In genomic region chr11:16902979-16903378, GRCh38 we compare ENCODE assay signal across 9 cellular contexts.
DNase-seq lines count a peak whose midpoint lies in the region; ATAC-seq, FAIRE-seq and TF ChIP-seq lines count a peak whose summit lies in the region.
"Had no signal": no experiment of that assay in that cellular context is flagged by ENCODE, and none has a peak within 500 bp of the region (broad histone marks: within the 10 kb centered on the region; RNA-seq: fewer than 3 reads in every experiment).

No MANE protein-coding gene starts in this region.

- H3K4me3 ChIP-seq in GM12878 (no peak overlapping the region; the same call in 1 of the 2 replicates), upper lobe of left lung (no peak overlapping the region)
- H3K4me3 ChIP-seq: cardiac muscle cell had no signal

- RAD21 ChIA-PET in GM12878 (lab: Charles Lee; ENCODE audit: unreplicated experiment): interaction anchor here (0.7 to 5.3 kb wide), 11 partner anchors 9 to 175 kb away, joined by 3 to 30 read pairs (median 4); partner anchors contain the start of gene RPS13

- H3K27ac ChIP-seq in GM12878 (ENCODE audit: control insufficient read depth, insufficient read depth) (peak overlapping the region; percentile 92), upper lobe of left lung (no peak overlapping the region)
- H3K27ac ChIP-seq: cardiac muscle cell had no signal

- no peaks in the 10 kb centered on the region for H3K79me2 ChIP-seq in GM12878 (ENCODE audit: control insufficient read depth, insufficient read depth, low read length)

- peak overlapping the region; percentile 56 for H3K4me2 ChIP-seq in GM12878 (ENCODE audit: control insufficient read depth, insufficient read depth)

- CTCF ChIA-PET in GM10248 (lab: Yijun Ruan, JAX) (interaction anchor here (0.8 to 5.2 kb wide), 9 partner anchors 8 to 117 kb away, joined by 5 to 22 read pairs (median 8); no protein-coding TSS in a partner anchor), GM12878 (lab: Yijun Ruan, JAX) (interaction anchor here (0.7 to 3.5 kb wide), 9 partner anchors 10 to 118 kb away, joined by 3 to 21 read pairs (median 5); no protein-coding TSS in a partner anchor)

- BruUV-seq in GM12878 (replicated peaks; lab: Mats Ljungman, UMichigan): no TSS peak

- TF ChIP-seq POLR2A in GM12878 (IDR thresholded peaks at IDR 0.05; ENCODE audit: low read depth, low read length) (no peak), erythroblast (IDR thresholded peaks at IDR 0.05; ENCODE audit: low read length) (no peak), upper lobe of left lung (IDR thresholded peaks at IDR 0.05) (no peak)

- peaks cover 31% of the 10 kb centered on the region for H3K4me1 ChIP-seq in GM12878 (ENCODE audit: control insufficient read depth, insufficient read depth, low read length)
- no peaks in the 10 kb centered on the region for H3K4me1 ChIP-seq in upper lobe of left lung

- SMC1A ChIA-PET in GM12878 (lab: Charles Lee; ENCODE audit: uncharacterized antibody, unreplicated experiment): interaction anchor here (1.0 to 5.8 kb wide), 11 partner anchors 8 to 82 kb away, joined by 3 to 82 read pairs (median 9); no protein-coding TSS in a partner anchor

- H3K27me3 ChIP-seq in GM12878 (replicated peaks in 1 of 2; ENCODE audit: control insufficient read depth in 2 of 2, insufficient read depth in 2 of 2, low read length in 1 of 2) (no peaks in the 10 kb centered on the region), upper lobe of left lung (no peaks in the 10 kb centered on the region)
- H3K27me3 ChIP-seq: cardiac muscle cell had no signal

- no peaks in the 10 kb centered on the region; the same call in 2 of the 3 replicates for H3K9me3 ChIP-seq in GM12878 (replicated peaks; ENCODE audit: control insufficient read depth, insufficient read depth, low read length)
- no peaks in the 10 kb centered on the region for H3K9me3 ChIP-seq in upper lobe of left lung

- H3K36me3 ChIP-seq in GM12878 (ENCODE audit: control insufficient read depth in 2 of 2, insufficient read depth in 2 of 2, low read length in 1 of 2) (no peaks in the 10 kb centered on the region), upper lobe of left lung (no peaks in the 10 kb centered on the region)
- H3K36me3 ChIP-seq: cardiac muscle cell had no signal

- POLR2A ChIA-PET in GM10248 (lab: Yijun Ruan, JAX): interaction anchor here (0.9 kb wide), 1 partner anchor 20 kb away, joined by 3 read pairs; no protein-coding TSS in a partner anchor
- POLR2A ChIA-PET in GM12878 (lab: Charles Lee): interaction anchor here (1.0 to 2.2 kb wide), 4 partner anchors 8 to 117 kb away, joined by 3 to 21 read pairs (median 8); no protein-coding TSS in a partner anchor

- WGBS in GM12878 (ENCODE audit: insufficient coverage, insufficient replicate concordance, low lambda C conversion rate, missing lambda C conversion rate): 0% methylated on average over 2 of the region's 2 CpGs
- 49 to 55% methylated on average over 2 of the region's 2 CpGs for WGBS in upper lobe of left lung, 2 donors

- no peak for TF ChIP-seq EP300 in GM12878 (IDR thresholded peaks at IDR 0.05; ENCODE audit: borderline replicate concordance in 1 of 2, control insufficient read depth in 1 of 2, low read depth in 2 of 2, low read length in 2 of 2)
- no peak for TF ChIP-seq EP300 in upper lobe of left lung (IDR thresholded peaks at IDR 0.05)

- peak; percentile 78 for FAIRE-seq in GM12878 (lab: Jason Lieb, UNC)

- no peak for TF ChIP-seq RAD21 in GM12878 (IDR thresholded peaks at IDR 0.05; ENCODE audit: insufficient read depth, low read depth, low read length)

- ATAC-seq in GM19397 (IDR thresholded peaks at IDR 0.05; ENCODE audit: unreplicated experiment) (peak; percentile 53), HG03108 (IDR thresholded peaks at IDR 0.05; ENCODE audit: unreplicated experiment) (peak; percentile 72), GM12878 (peak; percentile 86), upper lobe of left lung (ENCODE audit: low FRiP score in 2 of 2) (no peak)

- intact Hi-C loops in GM12878 (cut with micrococcal nuclease; ENCODE audit: unreplicated experiment): no loop called here

- DNase-seq in GM10248 (ENCODE audit: extremely low spot score) (peak; percentile 37), GM12878 (ENCODE audit: low read depth, low spot score) (peak; percentile 65), NCI-H1694 treated with DMSO at 0.1 percent for 48 hours (lab: John Stamatoyannopoulos, UW) (no peak), erythroblast (lab: John Stamatoyannopoulos, UW) (no peak), upper lobe of left lung (no peak), SK-N-DZ (ENCODE audit: low spot score) (no peak)

- no peak for TF ChIP-seq CTCF in GM10248 (IDR thresholded peaks at IDR 0.05; ENCODE audit: control extremely low read depth, extremely low read depth, low read depth, missing control alignments)
- TF ChIP-seq CTCF in GM12878 (IDR thresholded peaks at IDR 0.05 in 2 of 3, conservative IDR thresholded peaks at IDR 0.05 in 1 of 3; ENCODE audit: control insufficient read depth in 2 of 3, extremely low read depth in 1 of 3, insufficient read depth in 1 of 3, low read depth in 3 of 3, low read length in 3 of 3): no peak
- TF ChIP-seq CTCF in upper lobe of left lung (IDR thresholded peaks at IDR 0.05): no peak

- H4K20me1 ChIP-seq in GM12878 (ENCODE audit: control insufficient read depth, insufficient read depth): no peaks in the 10 kb centered on the region

- in situ Hi-C loops in GM12878 (cut with MboI): no loop called here

- peak overlapping the region; percentile 58 for H3K9ac ChIP-seq in GM12878 (ENCODE audit: control insufficient read depth, insufficient read depth, low read length)

- peak overlapping the region; percentile 54 for H2AFZ ChIP-seq in GM12878 (ENCODE audit: control insufficient read depth, low read depth, low read length)

TF ChIP-seq in GM12878, 131 proteins besides CTCF, POLR2A, EP300 and RAD21:
- TF ChIP-seq EED (IDR thresholded peaks at IDR 0.05; ENCODE audit: low read depth): peak; percentile 74
- TF ChIP-seq BCL11A (IDR thresholded peaks at IDR 0.05; ENCODE audit: low read depth, low read length): peak; percentile 48; the same call in 1 of the 2 replicates
- TF ChIP-seq MEF2A (IDR thresholded peaks at IDR 0.05; ENCODE audit: insufficient read depth, low read depth, low read length): peak; percentile 83
- 0 out of 4 replicates have a peak, but pooled peaks have one; percentile 7 to 9 for TF ChIP-seq IKZF2 (IDR thresholded peaks at IDR 0.05)
- TF ChIP-seq NR2F1 (conservative IDR thresholded peaks at IDR 0.05): peak; percentile 20; the same call in 1 of the 2 replicates
- TF ChIP-seq TCF7 (IDR thresholded peaks at IDR 0.05; ENCODE audit: borderline replicate concordance): no peak
- peak in 1 of 2 experiments; percentile 93; a peak in 2 of 4 replicates for TF ChIP-seq ETV6 (conservative IDR thresholded peaks at IDR 0.05 in 1 of 2, IDR thresholded peaks at IDR 0.05 in 1 of 2; ENCODE audit: borderline replicate concordance in 1 of 2, low read depth in 1 of 2)
- no peak for TF ChIP-seq BHLHE40 (IDR thresholded peaks at IDR 0.05; ENCODE audit: borderline replicate concordance in 1 of 2, low read depth in 2 of 2, low read length in 1 of 2)
- TF ChIP-seq TCF12 (IDR thresholded peaks at IDR 0.05; ENCODE audit: low read depth, low read length): 0 out of 2 replicates have a peak, but pooled peaks have one; percentile 23
- TF ChIP-seq PAX5 (IDR thresholded peaks at IDR 0.05; ENCODE audit: borderline replicate concordance, low read depth, low read length): peak; percentile 80; the same call in 1 of the 2 replicates
- peak; percentile 76; the same call in 1 of the 2 replicates for TF ChIP-seq CREM (IDR thresholded peaks at IDR 0.05; ENCODE audit: low read depth)
- peak; percentile 75 for TF ChIP-seq JUNB (IDR thresholded peaks at IDR 0.05)
- TF ChIP-seq RBBP5 (conservative IDR thresholded peaks at IDR 0.05): peak; percentile 50; the same call in 1 of the 2 replicates
- no peak for TF ChIP-seq ZNF24 (IDR thresholded peaks at IDR 0.05)

Comparison
In these comparisons a context has a peak if more than half of its experiments do, and no peak if none do; other contexts are left out.
1. DNase-seq: peak in GM10248 (single experiment) and GM12878 (single experiment); none in NCI-H1694 treated with DMSO at 0.1 percent for 48 hours (single experiment), erythroblast (0 of 2), upper lobe of left lung (0 of 2) and SK-N-DZ (single experiment).
2. ATAC-seq: peak in GM19397 (single experiment), HG03108 (single experiment) and GM12878 (single experiment); none in upper lobe of left lung (0 of 2).